15 cellular contexts compared by ENCODE assay signal in the genomic region with DNA sequence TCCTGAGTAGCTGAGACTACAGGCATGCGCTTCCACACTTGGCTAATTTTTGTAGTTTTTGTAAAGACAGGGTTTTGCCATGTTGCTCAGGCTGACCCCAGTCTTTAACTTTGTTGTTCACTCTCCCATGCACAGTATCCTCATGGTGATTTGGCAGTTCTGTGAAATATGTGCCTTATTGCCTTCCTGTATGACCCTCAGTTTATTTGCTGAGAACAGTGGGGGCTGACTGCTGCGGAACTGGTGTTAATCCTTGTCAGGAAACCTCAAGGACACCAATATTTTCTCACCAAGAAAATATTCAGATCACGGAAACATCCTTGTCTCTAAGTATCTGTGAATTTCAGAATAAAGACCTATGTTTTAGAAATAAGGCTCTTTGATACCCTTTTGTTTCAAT.
DNase-seq lines count a peak whose midpoint lies in the region; ATAC-seq, FAIRE-seq and TF ChIP-seq lines count a peak whose summit lies in the region.
"Had no signal": no experiment of that assay in that cellular context is flagged by ENCODE, and none has a peak within 500 bp of the region (broad histone marks: within the 10 kb centered on the region; RNA-seq: fewer than 3 reads in every experiment).

No MANE protein-coding gene starts in this region.

- H2BK12ac ChIP-seq in H9 (ENCODE audit: insufficient read length, low read depth, low read length) (peak overlapping the region; percentile 75), H1 (ENCODE audit: low read depth, low read length) (peak overlapping the region; percentile 95)

- H3K27ac ChIP-seq in H9 (ENCODE audit: insufficient read length, low read depth, low read length) (peak overlapping the region; percentile 75), HUES64 (ENCODE audit: low read depth, low read length) (peak overlapping the region; percentile 87; the same call in 1 of the 2 replicates), H1 (ENCODE audit: low read depth, low read length) (no peak overlapping the region), suprapubic skin (no peak overlapping the region)

- no peak overlapping the region for H2BK15ac ChIP-seq in H9 (ENCODE audit: low read depth, low read length)
- no peak overlapping the region for H2BK15ac ChIP-seq in H1 (ENCODE audit: low read length)

- no peak overlapping the region for H3K18ac ChIP-seq in H9 (ENCODE audit: insufficient read length, low read depth, low read length)
- no peak overlapping the region; the same call in 1 of the 2 replicates for H3K18ac ChIP-seq in H1 (ENCODE audit: extremely low read depth, low read length)

- no peak overlapping the region for H4K91ac ChIP-seq in H9 (ENCODE audit: insufficient read length, low read depth, low read length)
- peak overlapping the region; percentile 94 for H4K91ac ChIP-seq in H1 (replicated peaks; ENCODE audit: insufficient read length, low read length)

- POLR2A ChIA-PET in H1 (lab: Charles Lee; ENCODE audit: partially characterized antibody) = interaction anchor here (0.7 to 0.9 kb wide), 2 partner anchors 15 to 71 kb away, joined by 3 read pairs; no protein-coding TSS in a partner anchor

- no peak overlapping the region for H2BK5ac ChIP-seq in H9 (ENCODE audit: insufficient read length, low read length)
- H2BK5ac ChIP-seq in H1 (ENCODE audit: low read depth, low read length) = peak overlapping the region; percentile 78; the same call in 1 of the 2 replicates

- CTCF ChIA-PET in H1 (lab: Charles Lee; ENCODE audit: partially characterized antibody) = interaction anchor here (0.8 to 1.3 kb wide), 5 partner anchors 9 to 292 kb away, joined by 3 to 4 read pairs (median 3); no protein-coding TSS in a partner anchor

- H3K23me2 ChIP-seq in H9 (ENCODE audit: insufficient read length, low read depth, low read length, poor library complexity, severe bottlenecking) (no peaks in the 10 kb centered on the region), H1 (ENCODE audit: low read depth, low read length) (no peaks in the 10 kb centered on the region)

- no peak for ATAC-seq in GM18517 (IDR thresholded peaks at IDR 0.05; ENCODE audit: unreplicated experiment)
- ATAC-seq in HG03159 (IDR thresholded peaks at IDR 0.05; ENCODE audit: unreplicated experiment) = no peak
- ATAC-seq: CD8-positive, alpha-beta T cell had no signal

- no peak overlapping the region for H3T11ph ChIP-seq in H9 (ENCODE audit: low read length)

- H3K4me3 Mint-ChIP-seq in H9 = no peak overlapping the region
- H3K4me3 Mint-ChIP-seq: CD14-positive monocyte; CD8-positive, alpha-beta T cell had no signal

- DNase-seq in H9 (no peak), H1 (ENCODE audit: low read depth in 1 of 2, low spot score in 2 of 2) (no peak), iris pigment epithelial cell (ENCODE audit: low read depth) (peak; percentile 96), suprapubic skin (ENCODE audit: low spot score in 2 of 2) (no peak)
- DNase-seq in activated T-cell treated with anti-CD3 and anti-CD28 coated beads, Interleukin-2, amount 50 U/mL, for 48 hours = no peak
- DNase-seq: CD8-positive, alpha-beta T cell; COR-L47; DND-41; GDM1 had no signal

- H3K27me3 Mint-ChIP-seq in H9 (ENCODE audit: low read depth) = no peaks in the 10 kb centered on the region

- H3K9ac ChIP-seq in H9 (ENCODE audit: extremely low read depth, insufficient read length, low read length) (no peak overlapping the region), HUES64 (ENCODE audit: low read depth, low read length) (peak overlapping the region; percentile 7; the same call in 1 of the 2 replicates), H1 (replicated peaks in 1 of 4; ENCODE audit: extremely low read depth in 1 of 4, low read depth in 3 of 4, low read length in 3 of 4) (no peak overlapping the region; a peak in 1 of 7 replicates)

- H3K36me3 Mint-ChIP-seq in H9 (ENCODE audit: insufficient read depth in 1 of 3, low read depth in 3 of 3) = 0 out of 7 replicates have a peak, but pooled peaks cover 0 to 3% (median 0%) of the 10 kb centered on the region in 3 experiments
- H3K36me3 Mint-ChIP-seq: CD14-positive monocyte; CD8-positive, alpha-beta T cell had no signal

- TF ChIP-seq CTCF in H9 (conservative IDR thresholded peaks at IDR 0.05) (no peak), H1 (IDR thresholded peaks at IDR 0.05; ENCODE audit: control extremely low read depth in 1 of 3, insufficient read depth in 1 of 3, low read depth in 1 of 3, low read length in 3 of 3) (no peak), suprapubic skin (IDR thresholded peaks at IDR 0.05) (no peak)

- H3K4me1 Mint-ChIP-seq in H9 = peaks cover 49 to 61% of the 10 kb centered on the region in 2 experiments
- H3K4me1 Mint-ChIP-seq: CD14-positive monocyte had no signal

- no peak overlapping the region for H4K5ac ChIP-seq in H9 (ENCODE audit: insufficient read length, low read depth, low read length)
- no peak overlapping the region for H4K5ac ChIP-seq in H1 (ENCODE audit: insufficient read length, low read depth, low read length)

- H3K4ac ChIP-seq in H9 (ENCODE audit: low read depth, low read length) (no peak overlapping the region), H1 (replicated peaks; ENCODE audit: insufficient read length, low read depth, low read length) (no peak overlapping the region)

- H3K79me2 ChIP-seq in H9 (ENCODE audit: insufficient read depth, low read length) (no peaks in the 10 kb centered on the region), H1 (ENCODE audit: control insufficient read depth in 1 of 2, insufficient read depth in 2 of 2, low read length in 2 of 2) (no peaks in the 10 kb centered on the region; a peak in 1 of 4 replicates)

- H4K8ac ChIP-seq in H9 (replicated peaks; ENCODE audit: insufficient read length, low read depth, low read length) (no peak overlapping the region), H1 (ENCODE audit: extremely low read depth, insufficient read depth, low read length) (no peak overlapping the region)

- peak; percentile 39 for FAIRE-seq in H1 (lab: Jason Lieb, UNC)
- FAIRE-seq: GM12892, H54 had no signal

- no peak overlapping the region for H3K4me3 ChIP-seq in HUES64 (ENCODE audit: low read length)
- no peak overlapping the region for H3K4me3 ChIP-seq in H1 (ENCODE audit: extremely low read depth in 1 of 4, insufficient read depth in 2 of 4, low read depth in 3 of 4, low read length in 4 of 4)
- H3K4me3 ChIP-seq in suprapubic skin = no peak overlapping the region

- H3K27me3 ChIP-seq in H9 (ENCODE audit: insufficient read depth, low read length) = no peaks in the 10 kb centered on the region
- H3K27me3 ChIP-seq in HUES64 (ENCODE audit: insufficient read depth, low read length) = no peaks in the 10 kb centered on the region
- no peaks in the 10 kb centered on the region for H3K27me3 ChIP-seq in H1 (replicated peaks in 1 of 4; ENCODE audit: control insufficient read depth in 3 of 4, extremely low read depth in 1 of 4, insufficient read depth in 3 of 4, low read length in 3 of 4)
- H3K27me3 ChIP-seq in suprapubic skin = no peaks in the 10 kb centered on the region

- H3K4me2 ChIP-seq in H9 (ENCODE audit: insufficient read depth, insufficient read length, low read length) (no peak overlapping the region), H1 (ENCODE audit: insufficient read depth in 1 of 2, low read depth in 2 of 2, low read length in 2 of 2) (peak overlapping the region in 1 of 2 experiments; percentile 32; a peak in 1 of 4 replicates)

- no peak for TF ChIP-seq RAD21 in H1 (IDR thresholded peaks at IDR 0.05 in 1 of 2, conservative IDR thresholded peaks at IDR 0.05 in 1 of 2; ENCODE audit: low read depth in 2 of 2, low read length in 2 of 2)

- no peaks in the 10 kb centered on the region for H3K79me1 ChIP-seq in H9 (ENCODE audit: insufficient read depth, low read depth, low read length, poor library complexity, severe bottlenecking)
- H3K79me1 ChIP-seq in H1 (ENCODE audit: low read depth, low read length) = no peaks in the 10 kb centered on the region

- no CpG with 5 or more reads among the region's 3 CpGs for WGBS in H9 (ENCODE audit: extremely low coverage, insufficient read length, low lambda C conversion rate)
- WGBS in HUES64 = 85% methylated on average over 2 of the region's 3 CpGs
- WGBS in H1 (ENCODE audit: extremely low coverage in 1 of 2, insufficient coverage in 1 of 2, insufficient read length in 1 of 2, insufficient replicate concordance in 2 of 2, low coverage in 1 of 2, low lambda C conversion rate in 2 of 2, missing lambda C conversion rate in 1 of 2), 2 experiments = 81% methylated on average over 3 of the region's 3 CpGs; no CpG with 5 or more reads in 1 of the 2 experiments
- 87% methylated on average over 3 of the region's 3 CpGs for WGBS in suprapubic skin

- H3K56ac ChIP-seq in H9 (ENCODE audit: insufficient read length, low read depth, low read length) = no peak overlapping the region
- H3K56ac ChIP-seq in H1 (replicated peaks; ENCODE audit: insufficient read length, low read depth, low read length) = no peak overlapping the region

- H3K14ac ChIP-seq in H9 (ENCODE audit: insufficient read depth, low read length) (no peak overlapping the region), H1 (ENCODE audit: insufficient read length) (no peak overlapping the region)

- H3K9me3 Mint-ChIP-seq in H9 = no peaks in the 10 kb centered on the region
- H3K9me3 Mint-ChIP-seq: CD8-positive, alpha-beta T cell had no signal

- H2AFZ ChIP-seq in H9 (ENCODE audit: low read length) (no peak overlapping the region), H1 (ENCODE audit: low read length) (no peak overlapping the region)

- no peak overlapping the region for H2AK5ac ChIP-seq in H9 (ENCODE audit: insufficient read length, low read length)
- H2AK5ac ChIP-seq in H1 (ENCODE audit: low read depth, low read length) = peak overlapping the region; percentile 49; the same call in 1 of the 2 replicates

- no peak overlapping the region for H3K23ac ChIP-seq in H9 (ENCODE audit: insufficient read length, low read depth, low read length)
- no peak overlapping the region for H3K23ac ChIP-seq in H1 (ENCODE audit: insufficient read length)

- no peaks in the 10 kb centered on the region for H3K36me3 ChIP-seq in HUES64 (ENCODE audit: insufficient read depth, low read length)
- H3K36me3 ChIP-seq in H1 (ENCODE audit: control insufficient read depth in 2 of 4, insufficient read depth in 4 of 4, low read length in 3 of 4) = no peaks in the 10 kb centered on the region
- no peaks in the 10 kb centered on the region for H3K36me3 ChIP-seq in suprapubic skin

- H4K20me1 ChIP-seq in H9 (ENCODE audit: control insufficient read depth, insufficient read depth, insufficient read length) = peaks cover 2% of the 10 kb centered on the region
- no peaks in the 10 kb centered on the region for H4K20me1 ChIP-seq in H1 (replicated peaks in 1 of 2; ENCODE audit: control insufficient read depth in 1 of 2, insufficient read depth in 2 of 2, low read length in 2 of 2)

- H3K9me3 ChIP-seq in H9 (ENCODE audit: control insufficient read depth, low read depth, low read length) (no peaks in the 10 kb centered on the region), HUES64 (ENCODE audit: insufficient read depth, low read depth, low read length) (no peaks in the 10 kb centered on the region), H1 (ENCODE audit: insufficient read depth in 2 of 2, low read depth in 1 of 2, low read length in 1 of 2) (no peaks in the 10 kb centered on the region), suprapubic skin (no peaks in the 10 kb centered on the region)

- H2BK20ac ChIP-seq in H9 (ENCODE audit: low read depth, low read length, poor library complexity, severe bottlenecking) (no peak overlapping the region), H1 (ENCODE audit: low read length) (no peak overlapping the region)

- peak overlapping the region; percentile 84 to 98 (median 96); a peak in 6 of 7 replicates for H3K27ac Mint-ChIP-seq in H9
- H3K27ac Mint-ChIP-seq: CD14-positive monocyte; CD8-positive, alpha-beta T cell had no signal

- H2BK120ac ChIP-seq in H9 (ENCODE audit: low read depth, low read length, poor library complexity, severe bottlenecking) (no peak overlapping the region), H1 (replicated peaks; ENCODE audit: low read depth, low read length) (peak overlapping the region; percentile 36)

- H3K4me1 ChIP-seq in H9 (ENCODE audit: insufficient read depth, low read length) (peaks cover 10% of the 10 kb centered on the region; the same call in 1 of the 2 replicates), HUES64 (ENCODE audit: insufficient read depth, low read length) (peaks cover 45% of the 10 kb centered on the region), H1 (replicated peaks in 1 of 4; ENCODE audit: control insufficient read depth in 3 of 4, insufficient read depth in 4 of 4, low read length in 3 of 4) (peaks cover 3 to 15% (median 9%) of the 10 kb centered on the region in 4 experiments; a peak in 6 of 7 replicates), suprapubic skin (peaks cover 14% of the 10 kb centered on the region)

- no peak for TF ChIP-seq EP300 in H1 (IDR thresholded peaks at IDR 0.05; ENCODE audit: borderline replicate concordance in 1 of 2, low read depth in 2 of 2, low read length in 2 of 2)
- no peak for TF ChIP-seq EP300 in suprapubic skin (IDR thresholded peaks at IDR 0.05)

- TF ChIP-seq POLR2A in H1 (IDR thresholded peaks at IDR 0.05; ENCODE audit: control extremely low read depth in 1 of 2, low read depth in 2 of 2, low read length in 2 of 2) (no peak), suprapubic skin (IDR thresholded peaks at IDR 0.05) (no peak)

Comparison
In these comparisons a context has a peak if more than half of its experiments do, and no peak if none do; other contexts are left out.
1. H3K27ac ChIP-seq: peak in H9 (single experiment) and HUES64 (single experiment); none in H1 (single experiment) and suprapubic skin (single experiment).